ENCODE assay signal across 1 cellular context in the genomic region with DNA sequence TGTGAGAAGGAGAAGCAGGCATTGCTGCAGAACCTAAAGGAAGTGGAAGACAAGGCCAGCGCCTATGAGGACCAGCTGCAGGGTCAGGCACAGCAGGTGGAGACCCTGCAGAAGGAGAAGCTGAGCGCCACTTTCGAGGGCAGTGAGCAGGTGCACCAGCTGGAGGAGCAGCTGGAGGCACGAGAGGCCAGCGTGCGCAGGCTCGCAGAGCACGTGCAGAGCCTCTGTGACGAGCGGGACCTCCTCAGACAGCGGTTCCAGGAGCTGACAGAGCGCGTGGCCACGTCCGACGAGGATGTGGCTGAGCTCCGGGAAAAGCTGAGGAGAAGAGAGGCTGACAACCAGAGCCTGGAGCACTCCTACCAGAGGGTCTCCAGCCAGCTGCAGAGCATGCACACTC.
A peak's percentile ranks its signal among the peaks of the same experiment; 100 is the strongest.
TF ChIP-seq lines count a peak whose summit lies in the region.

No MANE protein-coding gene starts in this region.

TF ChIP-seq in K562, 482 proteins besides CTCF, POLR2A, EP300 and RAD21:
- TF ChIP-seq SREBF2 (CRISPR knock-in tag; IDR thresholded peaks at IDR 0.05), result no peak
- no peak for TF ChIP-seq DLX4 (CRISPR knock-in tag; IDR thresholded peaks at IDR 0.05)
- TF ChIP-seq BACH1 (tag; IDR thresholded peaks at IDR 0.05), result no peak
- no peak for TF ChIP-seq RUNX1 (IDR thresholded peaks at IDR 0.05; ENCODE audit: low read depth)
- no peak for TF ChIP-seq GTF3C2 (IDR thresholded peaks at IDR 0.05; ENCODE audit: borderline replicate concordance, extremely low read depth, insufficient read length)
- no peak for TF ChIP-seq KDM2B (CRISPR knock-in tag; IDR thresholded peaks at IDR 0.05)
- peak; percentile 3; the same call in 1 of the 2 replicates for TF ChIP-seq ZBTB33 (CRISPR knock-in tag; IDR thresholded peaks at IDR 0.05)
- TF ChIP-seq, protein P1, sequence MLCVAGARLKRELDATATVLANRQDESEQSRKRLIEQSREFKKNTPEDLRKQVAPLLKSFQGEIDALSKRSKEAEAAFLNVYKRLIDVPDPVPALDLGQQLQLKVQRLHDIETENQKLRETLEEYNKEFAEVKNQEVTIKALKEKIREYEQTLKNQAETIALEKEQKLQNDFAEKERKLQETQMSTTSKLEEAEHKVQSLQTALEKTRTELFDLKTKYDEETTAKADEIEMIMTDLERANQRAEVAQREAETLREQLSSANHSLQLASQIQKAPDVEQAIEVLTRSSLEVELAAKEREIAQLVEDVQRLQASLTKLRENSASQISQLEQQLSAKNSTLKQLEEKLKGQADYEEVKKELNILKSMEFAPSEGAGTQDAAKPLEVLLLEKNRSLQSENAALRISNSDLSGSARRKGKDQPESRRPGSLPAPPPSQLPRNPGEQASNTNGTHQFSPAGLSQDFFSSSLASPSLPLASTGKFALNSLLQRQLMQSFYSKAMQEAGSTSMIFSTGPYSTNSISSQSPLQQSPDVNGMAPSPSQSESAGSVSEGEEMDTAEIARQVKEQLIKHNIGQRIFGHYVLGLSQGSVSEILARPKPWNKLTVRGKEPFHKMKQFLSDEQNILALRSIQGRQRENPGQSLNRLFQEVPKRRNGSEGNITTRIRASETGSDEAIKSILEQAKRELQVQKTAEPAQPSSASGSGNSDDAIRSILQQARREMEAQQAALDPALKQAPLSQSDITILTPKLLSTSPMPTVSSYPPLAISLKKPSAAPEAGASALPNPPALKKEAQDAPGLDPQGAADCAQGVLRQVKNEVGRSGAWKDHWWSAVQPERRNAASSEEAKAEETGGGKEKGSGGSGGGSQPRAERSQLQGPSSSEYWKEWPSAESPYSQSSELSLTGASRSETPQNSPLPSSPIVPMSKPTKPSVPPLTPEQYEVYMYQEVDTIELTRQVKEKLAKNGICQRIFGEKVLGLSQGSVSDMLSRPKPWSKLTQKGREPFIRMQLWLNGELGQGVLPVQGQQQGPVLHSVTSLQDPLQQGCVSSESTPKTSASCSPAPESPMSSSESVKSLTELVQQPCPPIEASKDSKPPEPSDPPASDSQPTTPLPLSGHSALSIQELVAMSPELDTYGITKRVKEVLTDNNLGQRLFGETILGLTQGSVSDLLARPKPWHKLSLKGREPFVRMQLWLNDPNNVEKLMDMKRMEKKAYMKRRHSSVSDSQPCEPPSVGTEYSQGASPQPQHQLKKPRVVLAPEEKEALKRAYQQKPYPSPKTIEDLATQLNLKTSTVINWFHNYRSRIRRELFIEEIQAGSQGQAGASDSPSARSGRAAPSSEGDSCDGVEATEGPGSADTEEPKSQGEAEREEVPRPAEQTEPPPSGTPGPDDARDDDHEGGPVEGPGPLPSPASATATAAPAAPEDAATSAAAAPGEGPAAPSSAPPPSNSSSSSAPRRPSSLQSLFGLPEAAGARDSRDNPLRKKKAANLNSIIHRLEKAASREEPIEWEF (CRISPR knock-in tag; IDR thresholded peaks at IDR 0.05), result no peak
